ENCODE assay signal across 6 cellular contexts in the genomic region with DNA sequence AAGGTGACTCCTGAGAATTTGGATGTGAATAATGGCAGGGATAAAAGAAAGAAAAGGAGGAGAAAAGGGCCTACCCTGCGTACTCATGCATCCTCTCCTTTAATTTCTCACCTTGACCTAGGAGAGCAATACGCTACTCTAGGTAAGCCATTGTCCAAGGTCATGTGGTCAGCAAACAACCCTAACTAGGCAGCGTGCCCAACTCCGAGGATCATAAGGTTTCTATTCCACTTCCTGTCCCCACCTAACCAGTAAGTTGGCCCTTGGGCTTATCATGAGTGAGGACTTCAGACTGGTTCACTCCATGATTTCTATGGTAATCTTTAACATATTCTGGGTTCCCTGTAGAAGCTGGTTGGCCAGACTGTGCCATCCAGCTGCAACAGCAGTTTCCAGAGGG.
"Had no signal": no experiment of that assay in that cellular context is flagged by ENCODE, and none has a peak within 500 bp of the region (broad histone marks: within the 10 kb centered on the region; RNA-seq: fewer than 3 reads in every experiment).

No MANE protein-coding gene starts in this region.

- H3K4me1 ChIP-seq: HAP-1 had no signal

- H3K9me3 ChIP-seq: HAP-1 had no signal

- ATAC-seq: GM23338, HCT116, K562 had no signal

- H3K4me3 Mint-ChIP-seq: GM23338, HFFc6 had no signal

- H3K9me3 Mint-ChIP-seq: GM23338 had no signal

- H3K4me2 ChIP-seq: GM23338 had no signal

- DNase-seq: HFFc6, IMR-90 had no signal

- H3K27ac Mint-ChIP-seq: GM23338, HFFc6 had no signal

- H3K36me3 ChIP-seq: HAP-1 had no signal

- H3K4me3 ChIP-seq: GM23338, HAP-1, K562 had no signal
